In the genomic region with DNA sequence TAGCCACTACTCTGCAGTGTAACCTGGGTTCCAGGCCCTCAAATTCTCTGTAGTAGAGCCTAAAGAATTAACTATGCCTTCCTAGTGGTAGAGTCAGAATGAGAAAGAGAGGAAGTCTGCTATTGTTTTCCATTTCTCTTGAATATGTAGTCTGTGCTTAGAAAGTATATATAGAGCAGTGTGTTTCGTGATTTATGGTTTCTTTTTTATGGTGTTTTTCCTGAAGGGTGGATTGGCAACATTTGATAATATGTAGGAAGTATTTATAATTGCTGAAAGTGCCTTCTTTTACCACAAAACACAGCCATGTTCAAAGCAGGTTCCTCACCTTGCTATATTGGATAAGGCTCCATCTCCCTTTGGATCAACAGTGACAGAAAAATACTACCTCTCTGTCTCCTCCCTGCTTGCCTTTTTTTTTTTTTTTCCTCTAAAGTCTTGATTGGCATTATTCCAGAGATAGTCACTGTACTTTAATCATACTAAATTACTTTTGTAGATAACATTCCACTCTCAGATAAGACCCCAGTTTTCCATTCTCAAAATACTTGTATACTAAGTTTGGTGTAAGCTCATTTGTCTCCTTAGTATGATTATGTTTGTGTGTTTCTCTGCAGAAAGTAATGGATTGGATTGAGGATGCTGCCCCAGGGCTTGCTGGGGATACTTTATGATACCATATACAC, we compare ENCODE assay signal across 20 cellular contexts. TPM values are rescaled to one million over a fixed set of nuclear protein-coding genes. Genes with fewer than 3 reads are reported as not detected.
A peak's percentile ranks its signal among the peaks of the same experiment; 100 is the strongest.
DNase-seq lines count a peak whose midpoint lies in the region; ATAC-seq and TF ChIP-seq lines count a peak whose summit lies in the region.
"Had no signal": no experiment of that assay in that cellular context is flagged by ENCODE, and none has a peak within 500 bp of the region (broad histone marks: within the 10 kb centered on the region; RNA-seq: fewer than 3 reads in every experiment).

No MANE protein-coding gene starts in this region.

- peaks cover 2% of the 10 kb centered on the region for H3K79me2 ChIP-seq in parathyroid adenoma

- peak overlapping the region; percentile 53 for H3K4me2 ChIP-seq in parathyroid adenoma (ENCODE audit: low read length)

- no peak for ATAC-seq in activated T-helper 17 cell treated with anti-CD3 and anti-CD28 coated beads, Interleukin-2, amount 50 U/mL, for 72 hours (replicated peaks)
- ATAC-seq in effector memory CD8-positive, alpha-beta T cell (replicated peaks), result no peak
- ATAC-seq in HG03521 (IDR thresholded peaks at IDR 0.05; ENCODE audit: unreplicated experiment), result no peak
- ATAC-seq: gastroesophageal sphincter had no signal

- no peak for TF ChIP-seq POLR2A in Peyer's patch (IDR thresholded peaks at IDR 0.05)

- H3K36me3 Mint-ChIP-seq in activated CD4-positive, alpha-beta T cell treated with anti-CD3 and anti-CD28 coated beads, Interleukin-2, amount 10 ng/mL, durations not matched to agents 24 days and 14 days (ENCODE audit: low read depth), result peaks cover 48% of the 10 kb centered on the region
- H3K36me3 Mint-ChIP-seq in activated T-helper 17 cell treated with anti-CD3 and anti-CD28 coated beads, Interleukin-2, amount 50 U/mL, for 72 hours (ENCODE audit: low read depth), result peaks cover 84% of the 10 kb centered on the region
- H3K36me3 Mint-ChIP-seq in effector memory CD8-positive, alpha-beta T cell (ENCODE audit: insufficient read depth), result peaks cover 21% of the 10 kb centered on the region

- H3K27me3 Mint-ChIP-seq in activated CD4-positive, alpha-beta T cell treated with anti-CD3 and anti-CD28 coated beads, Interleukin-2, amount 10 ng/mL, durations not matched to agents 24 days and 14 days, result no peaks in the 10 kb centered on the region
- no peaks in the 10 kb centered on the region for H3K27me3 Mint-ChIP-seq in activated T-helper 17 cell treated with anti-CD3 and anti-CD28 coated beads, Interleukin-2, amount 50 U/mL, for 72 hours
- no peaks in the 10 kb centered on the region for H3K27me3 Mint-ChIP-seq in effector memory CD8-positive, alpha-beta T cell
- H3K27me3 Mint-ChIP-seq: B cell had no signal

- H3K9me3 Mint-ChIP-seq in activated CD4-positive, alpha-beta T cell treated with anti-CD3 and anti-CD28 coated beads, Interleukin-2, amount 10 ng/mL, durations not matched to agents 24 days and 14 days, result no peaks in the 10 kb centered on the region
- no peaks in the 10 kb centered on the region for H3K9me3 Mint-ChIP-seq in activated T-helper 17 cell treated with anti-CD3 and anti-CD28 coated beads, Interleukin-2, amount 50 U/mL, for 72 hours
- no peaks in the 10 kb centered on the region for H3K9me3 Mint-ChIP-seq in effector memory CD8-positive, alpha-beta T cell

- H3K4me1 ChIP-seq in parathyroid adenoma (no peaks in the 10 kb centered on the region), Peyer's patch (peaks cover 0 to 20% (median 0%) of the 10 kb centered on the region in 4 donors)

- intact Hi-C loops in activated CD4-positive, alpha-beta T cell treated with anti-CD3 and anti-CD28 coated beads, Interleukin-2, amount 10 ng/mL, durations not matched to agents 24 days and 14 days (cut with micrococcal nuclease), result no loop called here

- no peaks in the 10 kb centered on the region for H3K9me3 ChIP-seq in parathyroid adenoma (ENCODE audit: control insufficient read depth, low read length)
- no peaks in the 10 kb centered on the region for H3K9me3 ChIP-seq in Peyer's patch
- H3K9me3 ChIP-seq: esophagus muscularis mucosa, gastroesophageal sphincter, vagina had no signal

- no peaks in the 10 kb centered on the region for H3K36me3 ChIP-seq in parathyroid adenoma (ENCODE audit: control insufficient read depth, insufficient read depth, low read length)
- H3K36me3 ChIP-seq in Peyer's patch, result peaks cover 0 to 32% (median 0%) of the 10 kb centered on the region in 3 donors

- no peak for TF ChIP-seq CTCF in parathyroid adenoma (IDR thresholded peaks at IDR 0.05)
- TF ChIP-seq CTCF in Peyer's patch (IDR thresholded peaks at IDR 0.05), result no peak

- H3K4me3 Mint-ChIP-seq in activated CD4-positive, alpha-beta T cell treated with anti-CD3 and anti-CD28 coated beads, Interleukin-2, amount 10 ng/mL, durations not matched to agents 24 days and 14 days, result no peak overlapping the region
- H3K4me3 Mint-ChIP-seq in activated T-helper 17 cell treated with anti-CD3 and anti-CD28 coated beads, Interleukin-2, amount 50 U/mL, for 72 hours, result no peak overlapping the region
- no peak overlapping the region for H3K4me3 Mint-ChIP-seq in effector memory CD8-positive, alpha-beta T cell
- H3K4me3 Mint-ChIP-seq: B cell had no signal

- no peak overlapping the region for H3K4me3 ChIP-seq in parathyroid adenoma (ENCODE audit: low read depth, low read length)
- no peak overlapping the region for H3K4me3 ChIP-seq in Peyer's patch
- H3K4me3 ChIP-seq: esophagus muscularis mucosa, gastroesophageal sphincter, vagina had no signal

- peak overlapping the region; percentile 77 for H3K27ac ChIP-seq in parathyroid adenoma
- peak overlapping the region in 1 of 4 donors; percentile 13 for H3K27ac ChIP-seq in Peyer's patch
- H3K27ac ChIP-seq: esophagus muscularis mucosa, gastroesophageal sphincter, vagina had no signal

- H3K9ac ChIP-seq in parathyroid adenoma, result no peak overlapping the region

- DNase-seq in activated CD4-positive, alpha-beta T cell treated with anti-CD3 and anti-CD28 coated beads, Interleukin-2, amount 10 ng/mL, durations not matched to agents 24 days and 14 days, result no peak
- DNase-seq in activated CD4-positive, alpha-beta T cell treated with anti-CD3 and anti-CD28 coated beads, Interleukin-2, amount 50 U/mL, for 1 hour, result no peak
- DNase-seq in effector memory CD8-positive, alpha-beta T cell, result no peak
- DNase-seq in Peyer's patch, result no peak
- no peak for DNase-seq in globus pallidus (ENCODE audit: low spot score)
- DNase-seq: 8988T; activated CD8-positive, alpha-beta memory T cell treated with anti-CD3 and anti-CD28 coated beads for 24 hours; Calu3; HCEC 1CT; NCI-H1105; NCI-H2081; NCI-H446; NK-92 treated with Interleukin-12 subunit alpha and Interleukin-12 subunit beta, amount 100 ng/mL, for 24 hours had no signal

- H3K27me3 ChIP-seq in parathyroid adenoma (ENCODE audit: control insufficient read depth, insufficient read depth, low read length) (no peaks in the 10 kb centered on the region), Peyer's patch (no peaks in the 10 kb centered on the region)
- H3K27me3 ChIP-seq: esophagus muscularis mucosa, gastroesophageal sphincter, vagina had no signal

- peak overlapping the region; percentile 20 for H2AFZ ChIP-seq in parathyroid adenoma

- H3K27ac Mint-ChIP-seq in activated CD4-positive, alpha-beta T cell treated with anti-CD3 and anti-CD28 coated beads, Interleukin-2, amount 10 ng/mL, durations not matched to agents 24 days and 14 days, result peak overlapping the region; percentile 32
- H3K27ac Mint-ChIP-seq in activated T-helper 17 cell treated with anti-CD3 and anti-CD28 coated beads, Interleukin-2, amount 50 U/mL, for 72 hours, result peak overlapping the region; percentile 21
- peak overlapping the region; percentile 29 to 91 for H3K27ac Mint-ChIP-seq in effector memory CD8-positive, alpha-beta T cell
- H3K27ac Mint-ChIP-seq: B cell had no signal

- H3K4me1 Mint-ChIP-seq in activated CD4-positive, alpha-beta T cell treated with anti-CD3 and anti-CD28 coated beads, Interleukin-2, amount 10 ng/mL, durations not matched to agents 24 days and 14 days, result peaks cover 23% of the 10 kb centered on the region
- peaks cover 6% of the 10 kb centered on the region for H3K4me1 Mint-ChIP-seq in activated T-helper 17 cell treated with anti-CD3 and anti-CD28 coated beads, Interleukin-2, amount 50 U/mL, for 72 hours
- H3K4me1 Mint-ChIP-seq in effector memory CD8-positive, alpha-beta T cell (ENCODE audit: low read depth in 2 of 2), result peaks cover 29 to 49% of the 10 kb centered on the region in 2 donors

RNA-seq across cellular contexts. Expression of gene IQGAP1, which starts 47.8 kb away (rescaled TPM):
- total RNA-seq in activated CD4-positive, alpha-beta T cell treated with anti-CD3 and anti-CD28 coated beads, Interleukin-2, amount 10 ng/mL, durations not matched to agents 24 days and 14 days, result 154 and 160 TPM in 2 replicates
- total RNA-seq in activated T-helper 17 cell treated with anti-CD3 and anti-CD28 coated beads, Interleukin-2, amount 50 U/mL, for 72 hours, result 100 to 1,000 TPM; 224 TPM
- total RNA-seq in Peyer's patch, result 100 to 1,000 TPM; 162 to 334 (median 168) TPM
